In genomic region chr17:1455291-1455747, GRCh38 we compare ENCODE assay signal across 8 cellular contexts. TPM values are rescaled to one million over a fixed set of nuclear protein-coding genes. Genes with fewer than 3 reads are reported as not detected.
DNase-seq lines count a peak whose midpoint lies in the region; ATAC-seq and TF ChIP-seq lines count a peak whose summit lies in the region.

No MANE protein-coding gene starts in this region.

- H3K27ac Mint-ChIP-seq in activated CD8-positive, alpha-beta T cell treated with anti-CD3 and anti-CD28 coated beads for 36 hours = peak overlapping the region; percentile 89

- ATAC-seq in GM18502 (IDR thresholded peaks at IDR 0.05; ENCODE audit: poor library complexity, unreplicated experiment) = peak; percentile 38
- peak; percentile 28 for ATAC-seq in HG02970 (IDR thresholded peaks at IDR 0.05; ENCODE audit: low FRiP score, unreplicated experiment)
- peak; percentile 4 for ATAC-seq in activated CD8-positive, alpha-beta T cell treated with anti-CD3 and anti-CD28 coated beads for 36 hours
- ATAC-seq in mucosa of descending colon = peak; percentile 60

- H3K4me1 Mint-ChIP-seq in activated CD8-positive, alpha-beta T cell treated with anti-CD3 and anti-CD28 coated beads for 36 hours (ENCODE audit: low read depth) = peaks cover 32% of the 10 kb centered on the region

- TF ChIP-seq CTCF in AG10803 (conservative IDR thresholded peaks at IDR 0.05; ENCODE audit: low read length) (peak; percentile 75), mucosa of descending colon (IDR thresholded peaks at IDR 0.05) (no peak)
- TF ChIP-seq CTCF in activated CD8-positive, alpha-beta T cell treated with anti-CD3 and anti-CD28 coated beads for 36 hours (IDR thresholded peaks at IDR 0.05) = peak; percentile 47

- POLR2A ChIA-PET in activated CD8-positive, alpha-beta T cell treated with anti-CD3 and anti-CD28 coated beads for 36 hours (lab: Charles Lee) = interaction anchor here (0.5 to 2.4 kb wide), 7 partner anchors 8 to 229 kb away, joined by 3 to 11 read pairs (median 3); partner anchors contain the start of gene YWHAE

- intact Hi-C loops in activated CD8-positive, alpha-beta T cell treated with anti-CD3 and anti-CD28 coated beads for 36 hours (cut with micrococcal nuclease) = no loop called here
- intact Hi-C loops in mucosa of descending colon (cut with DNase I, micrococcal nuclease) = no loop called here

- H3K4me3 Mint-ChIP-seq in activated CD8-positive, alpha-beta T cell treated with anti-CD3 and anti-CD28 coated beads for 36 hours = peak overlapping the region; percentile 88

- H3K9me3 ChIP-seq in mucosa of descending colon = no peaks in the 10 kb centered on the region

- DNase-seq in AG10803 (ENCODE audit: low read depth) (peak; percentile 79), NCI-H345 (lab: John Stamatoyannopoulos, UW) (peak; percentile 38), epithelial cell of prostate (ENCODE audit: low read depth, low spot score) (no peak), mucosa of descending colon (peak; percentile 66 to 84 (median 84))
- peak; percentile 57 for DNase-seq in activated CD8-positive, alpha-beta T cell treated with anti-CD3 and anti-CD28 coated beads for 36 hours

- H3K27me3 Mint-ChIP-seq in activated CD8-positive, alpha-beta T cell treated with anti-CD3 and anti-CD28 coated beads for 36 hours = peaks cover 11% of the 10 kb centered on the region

- H3K4me3 ChIP-seq in AG10803 (ENCODE audit: low read length) = peak overlapping the region; percentile 87
- peak overlapping the region; percentile 79 for H3K4me3 ChIP-seq in mucosa of descending colon

- H3K9me3 Mint-ChIP-seq in activated CD8-positive, alpha-beta T cell treated with anti-CD3 and anti-CD28 coated beads for 36 hours = no peaks in the 10 kb centered on the region

- no peaks in the 10 kb centered on the region for H3K36me3 ChIP-seq in mucosa of descending colon (ENCODE audit: low read depth)

- H3K36me3 Mint-ChIP-seq in activated CD8-positive, alpha-beta T cell treated with anti-CD3 and anti-CD28 coated beads for 36 hours (ENCODE audit: low read depth) = peaks cover 15% of the 10 kb centered on the region

- H3K4me1 ChIP-seq in mucosa of descending colon (ENCODE audit: low read depth) = peaks cover 35% of the 10 kb centered on the region

- H3K27ac ChIP-seq in epithelial cell of prostate (peak overlapping the region; percentile 89), temporal lobe (ENCODE audit: low read depth, low read length) (peak overlapping the region; percentile 83)

- CTCF ChIA-PET in activated CD8-positive, alpha-beta T cell treated with anti-CD3 and anti-CD28 coated beads for 36 hours (lab: Charles Lee) = interaction anchor here (2.7 kb wide), 1 partner anchor 90 kb away, joined by 11 read pairs; no protein-coding TSS in a partner anchor

RNA-seq across cellular contexts. Expression of gene CRK, which starts 0.7 kb away (rescaled TPM):
- 10 to 100 TPM; 12.1 to 12.9 TPM for total RNA-seq in activated CD8-positive, alpha-beta T cell treated with anti-CD3 and anti-CD28 coated beads for 36 hours
- total RNA-seq in mucosa of descending colon (10 to 100 TPM; 73.9 to 85.3 (median 74.0) TPM), temporal lobe (98.6 TPM)

RNA-seq across cellular contexts. Expression of gene MYO1C, which starts 37.2 kb away (rescaled TPM):
- 10 to 100 TPM; 12.6 to 16.8 TPM for total RNA-seq in activated CD8-positive, alpha-beta T cell treated with anti-CD3 and anti-CD28 coated beads for 36 hours
- total RNA-seq in mucosa of descending colon = 100 to 1,000 TPM; 249 to 344 (median 276) TPM
- 8.9 TPM for total RNA-seq in temporal lobe

RNA-seq across cellular contexts. Expression of gene YWHAE, which starts 55.3 kb away (rescaled TPM):
- total RNA-seq in activated CD8-positive, alpha-beta T cell treated with anti-CD3 and anti-CD28 coated beads for 36 hours = 100 to 1,000 TPM; 425 to 440 TPM
- total RNA-seq in mucosa of descending colon (100 to 1,000 TPM; 370 to 494 (median 380) TPM), temporal lobe (690 TPM)

Comparison
In these comparisons a context has a peak if more than half of its experiments do, and no peak if none do; other contexts are left out.
1. ATAC-seq: peak in every context shown above with its lines; median percentile 60 in mucosa of descending colon; 38 in GM18502; 28 in HG02970; 4 in activated CD8-positive, alpha-beta T cell treated with anti-CD3 and anti-CD28 coated beads for 36 hours.
2. RNA of gene MYO1C, which starts 37.2 kb away (total RNA-seq): 249 to 344 TPM in mucosa of descending colon; 12.6 to 16.8 TPM in activated CD8-positive, alpha-beta T cell treated with anti-CD3 and anti-CD28 coated beads for 36 hours and 8.9 TPM in temporal lobe (single experiment); every median in the first group is over 10 times any median in the second.